In the genomic region with DNA sequence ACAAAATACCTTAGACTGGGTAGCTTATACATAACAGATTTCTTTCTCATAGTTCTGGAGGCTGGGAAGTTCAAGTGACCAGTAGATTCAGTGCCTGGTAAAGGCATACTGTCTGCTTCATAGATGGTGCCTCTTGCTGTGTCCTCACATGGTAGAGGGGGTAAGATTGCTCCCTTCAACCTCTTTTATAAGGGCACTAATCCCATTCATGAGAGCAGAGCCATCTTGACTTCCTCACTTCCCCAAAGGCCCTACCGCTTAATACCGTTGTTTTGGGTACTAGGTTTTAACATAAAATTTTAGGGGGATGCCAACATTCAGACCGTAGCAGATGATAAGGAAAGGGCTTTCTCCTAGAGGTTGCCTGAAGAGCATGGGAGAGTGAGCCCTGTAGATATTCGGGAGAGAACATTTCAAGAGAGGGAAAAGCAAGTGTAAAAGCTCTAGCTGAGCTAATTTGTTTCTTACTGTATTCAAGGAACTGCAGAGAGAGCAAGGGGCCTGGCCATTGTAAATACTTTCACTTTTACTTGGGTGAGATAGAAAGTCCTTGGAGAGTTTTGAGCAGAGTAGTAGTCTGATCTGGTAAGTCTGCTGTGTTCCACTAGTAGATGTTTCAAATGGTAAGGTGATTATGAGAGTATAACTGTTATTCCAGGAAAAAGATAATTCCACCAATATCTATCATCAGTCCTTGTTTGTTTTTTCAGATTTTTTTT, we compare ENCODE assay signal across 1 cellular context.
TF ChIP-seq lines count a peak whose summit lies in the region.

No MANE protein-coding gene starts in this region.

TF ChIP-seq in GM23338, 12 proteins besides CTCF, POLR2A, EP300 and RAD21 (continued from another document):
- TF ChIP-seq, protein P1, sequence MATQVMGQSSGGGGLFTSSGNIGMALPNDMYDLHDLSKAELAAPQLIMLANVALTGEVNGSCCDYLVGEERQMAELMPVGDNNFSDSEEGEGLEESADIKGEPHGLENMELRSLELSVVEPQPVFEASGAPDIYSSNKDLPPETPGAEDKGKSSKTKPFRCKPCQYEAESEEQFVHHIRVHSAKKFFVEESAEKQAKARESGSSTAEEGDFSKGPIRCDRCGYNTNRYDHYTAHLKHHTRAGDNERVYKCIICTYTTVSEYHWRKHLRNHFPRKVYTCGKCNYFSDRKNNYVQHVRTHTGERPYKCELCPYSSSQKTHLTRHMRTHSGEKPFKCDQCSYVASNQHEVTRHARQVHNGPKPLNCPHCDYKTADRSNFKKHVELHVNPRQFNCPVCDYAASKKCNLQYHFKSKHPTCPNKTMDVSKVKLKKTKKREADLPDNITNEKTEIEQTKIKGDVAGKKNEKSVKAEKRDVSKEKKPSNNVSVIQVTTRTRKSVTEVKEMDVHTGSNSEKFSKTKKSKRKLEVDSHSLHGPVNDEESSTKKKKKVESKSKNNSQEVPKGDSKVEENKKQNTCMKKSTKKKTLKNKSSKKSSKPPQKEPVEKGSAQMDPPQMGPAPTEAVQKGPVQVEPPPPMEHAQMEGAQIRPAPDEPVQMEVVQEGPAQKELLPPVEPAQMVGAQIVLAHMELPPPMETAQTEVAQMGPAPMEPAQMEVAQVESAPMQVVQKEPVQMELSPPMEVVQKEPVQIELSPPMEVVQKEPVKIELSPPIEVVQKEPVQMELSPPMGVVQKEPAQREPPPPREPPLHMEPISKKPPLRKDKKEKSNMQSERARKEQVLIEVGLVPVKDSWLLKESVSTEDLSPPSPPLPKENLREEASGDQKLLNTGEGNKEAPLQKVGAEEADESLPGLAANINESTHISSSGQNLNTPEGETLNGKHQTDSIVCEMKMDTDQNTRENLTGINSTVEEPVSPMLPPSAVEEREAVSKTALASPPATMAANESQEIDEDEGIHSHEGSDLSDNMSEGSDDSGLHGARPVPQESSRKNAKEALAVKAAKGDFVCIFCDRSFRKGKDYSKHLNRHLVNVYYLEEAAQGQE (IDR thresholded peaks at IDR 0.05; ENCODE audit: unreplicated experiment): no peak
- TF ChIP-seq EZH2 (IDR thresholded peaks at IDR 0.05; ENCODE audit: low read depth, unreplicated experiment) (no peak), STAT1 (IDR thresholded peaks at IDR 0.05; ENCODE audit: unreplicated experiment) (no peak), POLR2AphosphoS5 (IDR thresholded peaks at IDR 0.05; ENCODE audit: low read depth) (no peak), NANOG (IDR thresholded peaks at IDR 0.05; ENCODE audit: borderline replicate concordance) (no peak)
- TF ChIP-seq, protein P2, sequence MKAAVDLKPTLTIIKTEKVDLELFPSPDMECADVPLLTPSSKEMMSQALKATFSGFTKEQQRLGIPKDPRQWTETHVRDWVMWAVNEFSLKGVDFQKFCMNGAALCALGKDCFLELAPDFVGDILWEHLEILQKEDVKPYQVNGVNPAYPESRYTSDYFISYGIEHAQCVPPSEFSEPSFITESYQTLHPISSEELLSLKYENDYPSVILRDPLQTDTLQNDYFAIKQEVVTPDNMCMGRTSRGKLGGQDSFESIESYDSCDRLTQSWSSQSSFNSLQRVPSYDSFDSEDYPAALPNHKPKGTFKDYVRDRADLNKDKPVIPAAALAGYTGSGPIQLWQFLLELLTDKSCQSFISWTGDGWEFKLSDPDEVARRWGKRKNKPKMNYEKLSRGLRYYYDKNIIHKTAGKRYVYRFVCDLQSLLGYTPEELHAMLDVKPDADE (IDR thresholded peaks at IDR 0.05): no peak
